ENCODE assay signal across 1 cellular context in the genomic region with DNA sequence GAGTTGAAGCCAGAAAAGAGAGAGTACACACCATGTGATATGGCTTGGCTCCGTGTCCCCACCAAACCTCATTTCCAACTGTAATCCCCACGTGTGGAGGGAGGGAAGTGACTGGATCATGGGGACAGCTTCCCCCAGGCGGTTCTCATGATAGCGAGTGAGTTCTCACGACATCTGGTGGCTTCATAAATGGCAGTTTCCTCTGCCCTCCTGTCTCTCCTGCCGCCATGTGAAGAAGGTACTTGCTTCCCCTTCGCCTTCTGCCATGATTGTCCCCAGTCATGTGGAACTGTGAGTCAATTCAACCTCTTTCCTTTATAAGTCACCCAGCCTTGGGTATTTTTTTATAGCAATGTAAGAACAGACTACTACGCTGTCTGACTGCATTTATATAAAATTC.
TF ChIP-seq lines count a peak whose summit lies in the region.

No MANE protein-coding gene starts in this region.

TF ChIP-seq in K562, 482 proteins besides CTCF, POLR2A, EP300 and RAD21 (continued from another document):
- 0 out of 2 replicates have a peak, but pooled peaks have one; percentile 8 for TF ChIP-seq SPI1 (IDR thresholded peaks at IDR 0.05; ENCODE audit: borderline replicate concordance, low read depth, low read length)
- no peak for TF ChIP-seq TRIM28 (IDR thresholded peaks at IDR 0.05)
- TF ChIP-seq CEBPB (tag; IDR thresholded peaks at IDR 0.05), result no peak
- no peak for TF ChIP-seq SMAD2 (IDR thresholded peaks at IDR 0.05; ENCODE audit: low read depth, low read length)
- peak in 1 of 3 experiments; percentile 56 for TF ChIP-seq YY1 (IDR thresholded peaks at IDR 0.05; ENCODE audit: borderline replicate concordance in 1 of 3, control insufficient read depth in 1 of 3, extremely low read depth in 1 of 3, insufficient read depth in 3 of 3, insufficient read length in 1 of 3, insufficient replicate concordance in 2 of 3, low read depth in 1 of 3, low read length in 2 of 3)
- TF ChIP-seq ZNF232 (CRISPR knock-in tag; IDR thresholded peaks at IDR 0.05), result no peak
- TF ChIP-seq, protein P1, sequence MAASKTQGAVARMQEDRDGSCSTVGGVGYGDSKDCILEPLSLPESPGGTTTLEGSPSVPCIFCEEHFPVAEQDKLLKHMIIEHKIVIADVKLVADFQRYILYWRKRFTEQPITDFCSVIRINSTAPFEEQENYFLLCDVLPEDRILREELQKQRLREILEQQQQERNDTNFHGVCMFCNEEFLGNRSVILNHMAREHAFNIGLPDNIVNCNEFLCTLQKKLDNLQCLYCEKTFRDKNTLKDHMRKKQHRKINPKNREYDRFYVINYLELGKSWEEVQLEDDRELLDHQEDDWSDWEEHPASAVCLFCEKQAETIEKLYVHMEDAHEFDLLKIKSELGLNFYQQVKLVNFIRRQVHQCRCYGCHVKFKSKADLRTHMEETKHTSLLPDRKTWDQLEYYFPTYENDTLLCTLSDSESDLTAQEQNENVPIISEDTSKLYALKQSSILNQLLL (CRISPR knock-in tag; IDR thresholded peaks at IDR 0.05; ENCODE audit: borderline replicate concordance), result no peak
- no peak for TF ChIP-seq SRSF3 (IDR thresholded peaks at IDR 0.05; ENCODE audit: insufficient read depth, low read length)
- no peak for TF ChIP-seq YBX1 (IDR thresholded peaks at IDR 0.05)
- TF ChIP-seq, protein P2, sequence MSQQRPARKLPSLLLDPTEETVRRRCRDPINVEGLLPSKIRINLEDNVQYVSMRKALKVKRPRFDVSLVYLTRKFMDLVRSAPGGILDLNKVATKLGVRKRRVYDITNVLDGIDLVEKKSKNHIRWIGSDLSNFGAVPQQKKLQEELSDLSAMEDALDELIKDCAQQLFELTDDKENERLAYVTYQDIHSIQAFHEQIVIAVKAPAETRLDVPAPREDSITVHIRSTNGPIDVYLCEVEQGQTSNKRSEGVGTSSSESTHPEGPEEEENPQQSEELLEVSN (IDR thresholded peaks at IDR 0.05; ENCODE audit: borderline replicate concordance in 1 of 2, extremely low read depth in 1 of 2, insufficient read depth in 1 of 2, insufficient read length in 1 of 2, low read depth in 1 of 2, low read length in 1 of 2, poor library complexity in 1 of 2, severe bottlenecking in 1 of 2), result peak; percentile 15 to 48
- TF ChIP-seq, protein P3, sequence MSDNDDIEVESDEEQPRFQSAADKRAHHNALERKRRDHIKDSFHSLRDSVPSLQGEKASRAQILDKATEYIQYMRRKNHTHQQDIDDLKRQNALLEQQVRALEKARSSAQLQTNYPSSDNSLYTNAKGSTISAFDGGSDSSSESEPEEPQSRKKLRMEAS (CRISPR knock-in tag; IDR thresholded peaks at IDR 0.05), result peak; percentile 43
- no peak for TF ChIP-seq IRF2 (CRISPR knock-in tag; IDR thresholded peaks at IDR 0.05)
TF ChIP-seq in K562: peak in this region for 4.
